ENCODE assay signal across 24 cellular contexts in genomic region chr1:28026329-28026728, GRCh38.
"Had no signal": no experiment of that assay in that cellular context is flagged by ENCODE, and none has a peak within 500 bp of the region (broad histone marks: within the 10 kb centered on the region; RNA-seq: fewer than 3 reads in every experiment).

No MANE protein-coding gene starts in this region.

- H3K4me3 Mint-ChIP-seq: activated CD4-positive, alpha-beta memory T cell treated with anti-CD3 and anti-CD28 coated beads, Interleukin-2, amount 10 ng/mL, durations not matched to agents 7 days and 5 days; activated CD4-positive, alpha-beta T cell treated with anti-CD3 and anti-CD28 coated beads for 36 hours; activated naive CD4-positive, alpha-beta T cell treated with anti-CD3 and anti-CD28 coated beads for 36 hours; activated naive CD8-positive, alpha-beta T cell; activated T-helper 17 cell treated with anti-CD3 and anti-CD28 coated beads, Interleukin-2, amount 50 U/mL, for 72 hours; brain; T-helper 17 cell had no signal

- H3K4me1 ChIP-seq: colonic mucosa had no signal

- H3K27ac ChIP-seq: colonic mucosa, VCaP had no signal

- H3K4me3 ChIP-seq: colonic mucosa had no signal

- H3K36me3 ChIP-seq: colonic mucosa had no signal

- H3K27me3 ChIP-seq: colonic mucosa had no signal

- H3K27ac Mint-ChIP-seq: activated CD4-positive, alpha-beta memory T cell treated with anti-CD3 and anti-CD28 coated beads, Interleukin-2, amount 10 ng/mL, durations not matched to agents 7 days and 5 days; activated CD4-positive, alpha-beta T cell treated with anti-CD3 and anti-CD28 coated beads for 36 hours; activated naive CD4-positive, alpha-beta T cell treated with anti-CD3 and anti-CD28 coated beads for 36 hours; activated naive CD8-positive, alpha-beta T cell; brain; T-helper 17 cell had no signal

- ATAC-seq: activated CD4-positive, alpha-beta T cell treated with anti-CD3 and anti-CD28 coated beads for 36 hours; activated T-helper 17 cell treated with anti-CD3 and anti-CD28 coated beads, Interleukin-2, amount 50 U/mL, for 72 hours; T-helper 17 cell had no signal

- H3K4me1 Mint-ChIP-seq: brain had no signal

- DNase-seq: activated CD4-positive, alpha-beta memory T cell treated with anti-CD3 and anti-CD28 coated beads, Interleukin-2, amount 10 ng/mL, durations not matched to agents 7 days and 5 days; activated CD4-positive, alpha-beta T cell treated with anti-CD3 and anti-CD28 coated beads for 36 hours; activated CD4-positive, alpha-beta T cell treated with anti-CD3 and anti-CD28 coated beads, Interleukin-2, amount 50 U/mL, for 1 hour; activated gamma-delta T cell; activated naive CD4-positive, alpha-beta T cell treated with anti-CD3 and anti-CD28 coated beads for 36 hours; amygdala; cerebellar nuclear complex; colonic mucosa; NCI-H1105 treated with DMSO at 0.1 percent for 48 hours; NCI-H1436 treated with DMSO at 0.1 percent for 48 hours; NCI-H187 treated with DMSO at 0.1 percent for 48 hours; NCI-H2081 treated with DMSO at 0.1 percent for 48 hours; NCI-H2171; NCI-H345; NCI-H510A; NCI-H526 treated with DMSO at 0.1 percent for 48 hours; NCI-H82; SIG-M5; T-helper 17 cell; T-helper 9 cell had no signal

- H3K27me3 Mint-ChIP-seq: activated CD4-positive, alpha-beta memory T cell treated with anti-CD3 and anti-CD28 coated beads, Interleukin-2, amount 10 ng/mL, durations not matched to agents 7 days and 5 days; activated CD4-positive, alpha-beta T cell treated with anti-CD3 and anti-CD28 coated beads for 36 hours; activated naive CD8-positive, alpha-beta T cell; activated T-helper 17 cell treated with anti-CD3 and anti-CD28 coated beads, Interleukin-2, amount 50 U/mL, for 72 hours; brain; T-helper 17 cell had no signal

- H3K9me3 Mint-ChIP-seq: activated CD4-positive, alpha-beta memory T cell treated with anti-CD3 and anti-CD28 coated beads, Interleukin-2, amount 10 ng/mL, durations not matched to agents 7 days and 5 days; activated naive CD4-positive, alpha-beta T cell treated with anti-CD3 and anti-CD28 coated beads for 36 hours; activated T-helper 17 cell treated with anti-CD3 and anti-CD28 coated beads, Interleukin-2, amount 50 U/mL, for 72 hours; brain had no signal

- H3K9me3 ChIP-seq: colonic mucosa had no signal
